Comparison of ENCODE assay signal across 1 cellular context in genomic region chr10:75042292-75042974, GRCh38.
TF ChIP-seq lines count a peak whose summit lies in the region.

No MANE protein-coding gene starts in this region.

TF ChIP-seq in SK-N-SH, 30 proteins besides CTCF, POLR2A, EP300 and RAD21 (continued from another document):
- TF ChIP-seq REST (IDR thresholded peaks at IDR 0.05; ENCODE audit: low read depth, low read length) (no peak), SMC3 (IDR thresholded peaks at IDR 0.05; ENCODE audit: low read depth, low read length) (no peak), TCF12 (IDR thresholded peaks at IDR 0.05) (peak; percentile 62; the same call in 1 of the 2 replicates), FOXJ3 (CRISPR knock-in tag; IDR thresholded peaks at IDR 0.05) (no peak), YY1 (IDR thresholded peaks at IDR 0.05; ENCODE audit: low read depth) (no peak), GABPA (IDR thresholded peaks at IDR 0.05; ENCODE audit: low read depth) (no peak), MXI1 (IDR thresholded peaks at IDR 0.05; ENCODE audit: low read depth, low read length) (no peak)
